In genomic region chr1:153981735-153982134, GRCh38 we compare ENCODE assay signal across 6 cellular contexts. TPM values are rescaled to one million over a fixed set of nuclear protein-coding genes. Genes with fewer than 3 reads are reported as not detected.
DNase-seq lines count a peak whose midpoint lies in the region; ATAC-seq and TF ChIP-seq lines count a peak whose summit lies in the region.
"Not testable (repeated sequence)": the region's sequence is repeated elsewhere in the genome, so short reads cannot be mapped to it uniquely, and the experiment has no call there.

No MANE protein-coding gene starts in this region.

- in situ Hi-C loops in Panc1 (cut with HindIII; ENCODE audit: low pct_unique_long_range_greater_than_20kb, low sequenced_read_pairs) = not testable (repeated sequence)
- in situ Hi-C loops in mammary epithelial cell (cut with MboI; ENCODE audit: low sequenced_read_pairs in 2 of 2) = loop anchor here (10.0 to 25.0 kb wide), 2 partner anchors 187 to 444 kb away; partner anchors contain the start of genes S100A3 (in 1 of the 2), S100A4 (in 1 of the 2), S100A5 (in 1 of the 2) and S100A6 (in 1 of the 2)

- not testable (repeated sequence) for H3K36me3 ChIP-seq in HCT116 (ENCODE audit: control insufficient read depth in 1 of 2, insufficient read depth in 2 of 2, low read length in 2 of 2); Panc1 (ENCODE audit: control insufficient read depth, insufficient read depth, low read length); mammary epithelial cell (ENCODE audit: insufficient read depth, low read length)
- H3K36me3 ChIP-seq in left lung = peaks cover 0 to 36% of the 10 kb centered on the region in 2 donors

- peaks cover 11% of the 10 kb centered on the region for H3K79me2 ChIP-seq in HCT116 (ENCODE audit: insufficient read depth, low read length)
- peaks cover 24% of the 10 kb centered on the region for H3K79me2 ChIP-seq in mammary epithelial cell (ENCODE audit: insufficient read depth, low read length)

- intact Hi-C loops in HCT116 (cut with micrococcal nuclease); Panc1 (cut with micrococcal nuclease; ENCODE audit: unreplicated experiment): not testable (repeated sequence)
- intact Hi-C loops in mammary epithelial cell (cut with micrococcal nuclease) = loop anchor here (10.0 kb wide), 1 partner anchor 627 kb away; the partner anchor contains the start of gene S100A9
- intact Hi-C loops in left lung (cut with DNase I) = loop anchor here in 1 of 2 donors (10.0 kb wide), 1 partner anchor 187 kb away; no protein-coding TSS in a partner anchor
- intact Hi-C loops in posterior vena cava (cut with DNase I) = loop anchor here (5.0 to 10.0 kb wide), 3 partner anchors 187 to 299 kb away; no protein-coding TSS in a partner anchor

- POLR2A ChIA-PET in HCT116 (lab: Charles Lee); Panc1 (lab: Charles Lee): not testable (repeated sequence)

- not testable (repeated sequence) for TF ChIP-seq CTCF in 22Rv1 (IDR thresholded peaks at IDR 0.05); HCT116 (IDR thresholded peaks at IDR 0.05 in 2 of 3, conservative IDR thresholded peaks at IDR 0.05 in 1 of 3; ENCODE audit: borderline replicate concordance in 1 of 3, insufficient read depth in 1 of 3, low read depth in 2 of 3, low read length in 2 of 3); Panc1 (IDR thresholded peaks at IDR 0.05); mammary epithelial cell (conservative IDR thresholded peaks at IDR 0.05 in 1 of 2, IDR thresholded peaks at IDR 0.05 in 1 of 2; ENCODE audit: extremely low read depth in 1 of 2, insufficient read depth in 1 of 2, low read depth in 1 of 2, low read length in 2 of 2); left lung (IDR thresholded peaks at IDR 0.05)

- TF ChIP-seq POLR2A in HCT116 (IDR thresholded peaks at IDR 0.05; ENCODE audit: borderline replicate concordance, extremely low read depth, insufficient read depth, insufficient read length) = not testable (repeated sequence)

- H3K9ac ChIP-seq in HCT116 (ENCODE audit: low read length); mammary epithelial cell (ENCODE audit: insufficient read depth, low read length): not testable (repeated sequence)

- RAD21 ChIA-PET in HCT116 (lab: Charles Lee; ENCODE audit: low non-redundant PET in 1 of 2, low total read pairs in 2 of 2, uncharacterized antibody in 2 of 2, unreplicated experiment in 2 of 2) = not testable (repeated sequence)

- BruUV-seq in HCT116 (replicated peaks; lab: Mats Ljungman, UMichigan) = TSS peak; percentile 67
- BruUV-seq in Panc1 (replicated peaks; lab: Mats Ljungman, UMichigan) = TSS peak; percentile 99
- TSS peak; percentile 92 for BruUV-seq in mammary epithelial cell (replicated peaks; lab: Mats Ljungman, UMichigan)

- WGBS in mammary epithelial cell (ENCODE audit: low coverage, missing lambda C conversion rate) = 100% methylated on average over 2 of the region's 2 CpGs

- not testable (repeated sequence) for H2AFZ ChIP-seq in HCT116 (ENCODE audit: low read depth, low read length, poor library complexity, severe bottlenecking); mammary epithelial cell (ENCODE audit: low read depth, low read length)

- H3K4me3 ChIP-seq in HCT116 (replicated peaks in 1 of 2; ENCODE audit: low read depth in 1 of 2, low read length in 2 of 2); Panc1 (ENCODE audit: low read depth in 2 of 2, low read length in 2 of 2); mammary epithelial cell (replicated peaks in 1 of 3; ENCODE audit: insufficient read depth in 1 of 3, low read depth in 2 of 3, low read length in 3 of 3); left lung: not testable (repeated sequence)

- not testable (repeated sequence) for H3K9me2 ChIP-seq in HCT116 (ENCODE audit: insufficient read depth)

- dilution Hi-C loops in mammary epithelial cell (cut with HindIII; ENCODE audit: low sequenced_read_pairs) = loop anchor here (5.0 kb wide), 1 partner anchor 49 kb away; no protein-coding TSS in a partner anchor

- H4K20me1 ChIP-seq in HCT116 (ENCODE audit: insufficient read depth); mammary epithelial cell (ENCODE audit: insufficient read depth, low read length): not testable (repeated sequence)

- H3K9me3 ChIP-seq in HCT116 (ENCODE audit: control insufficient read depth in 1 of 2, insufficient read depth in 1 of 2, low read depth in 1 of 2, low read length in 2 of 2); Panc1 (ENCODE audit: control insufficient read depth, insufficient read depth, low read depth, low read length); mammary epithelial cell (replicated peaks; ENCODE audit: insufficient read depth, low read length); left lung: not testable (repeated sequence)

- H3K27ac ChIP-seq in 22Rv1 (0 out of 2 replicates have a peak overlapping the region, but pooled peaks have one; percentile 2), left lung (peak overlapping the region; percentile 19 to 28)
- not testable (repeated sequence) for H3K27ac ChIP-seq in HCT116 (ENCODE audit: low read depth, low read length); Panc1 (ENCODE audit: low read length); mammary epithelial cell (ENCODE audit: insufficient read depth, low read depth, low read length)

- peaks cover 9 to 24% of the 10 kb centered on the region in 2 experiments for H3K4me1 ChIP-seq in HCT116 (ENCODE audit: control insufficient read depth in 1 of 2, insufficient read depth in 2 of 2, low read length in 2 of 2)
- peaks cover 16% of the 10 kb centered on the region for H3K4me1 ChIP-seq in Panc1 (ENCODE audit: control insufficient read depth, insufficient read depth, low read length)
- H3K4me1 ChIP-seq in mammary epithelial cell (ENCODE audit: insufficient read depth, low read length) = peaks cover 12% of the 10 kb centered on the region
- peaks cover 20 to 66% of the 10 kb centered on the region in 2 donors for H3K4me1 ChIP-seq in left lung

- not testable (repeated sequence) for ATAC-seq in HCT116, Panc1, left lung

- CTCF ChIA-PET in HCT116 (lab: Charles Lee); Panc1 (lab: Charles Lee); mammary epithelial cell (lab: Charles Lee; ENCODE audit: low non-redundant PET): not testable (repeated sequence)

- H3K27me3 ChIP-seq in HCT116 (ENCODE audit: insufficient read depth, low read length); Panc1 (ENCODE audit: control insufficient read depth, insufficient read depth, low read length); mammary epithelial cell (ENCODE audit: insufficient read depth, low read length); left lung: not testable (repeated sequence)

- TF ChIP-seq RAD21 in HCT116 (IDR thresholded peaks at IDR 0.05; ENCODE audit: low read depth) = not testable (repeated sequence)

- DNase-seq in HCT116 (ENCODE audit: low read depth, low spot score); Panc1 (ENCODE audit: low read depth, low spot score); mammary epithelial cell; left lung: not testable (repeated sequence)
- DNase-seq in posterior vena cava (ENCODE audit: low spot score) = peak; percentile 15

- not testable (repeated sequence) for H3K4me2 ChIP-seq in HCT116 (ENCODE audit: low read length); mammary epithelial cell (ENCODE audit: insufficient read depth, low read depth, low read length)

RNA-seq across cellular contexts. Expression of gene JTB, which starts 4.3 kb away (rescaled TPM):
- total RNA-seq in HCT116 (2021; ENCODE audit: unreplicated experiment) (123 TPM), Panc1 (2021; ENCODE audit: unreplicated experiment) (134 TPM), mammary epithelial cell (10 to 100 TPM; 58.7 to 60.5 TPM), left lung (100 to 1,000 TPM; 142 to 148 TPM), posterior vena cava (10 to 100 TPM; 77.5 to 78.2 TPM)
- polyA plus RNA-seq in HCT116 (2012) = 99.5 and 119 TPM in 2 replicates
- 132 TPM for polyA plus RNA-seq in Panc1 (2012; ENCODE audit: insufficient read length)
- 85.8 TPM for polyA plus RNA-seq in mammary epithelial cell
- polyA minus RNA-seq in mammary epithelial cell = 49.5 TPM

RNA-seq across cellular contexts. Expression of gene RAB13, which starts 4.4 kb away (rescaled TPM):
- total RNA-seq in HCT116 (2021; ENCODE audit: unreplicated experiment) (93.6 TPM), Panc1 (2021; ENCODE audit: unreplicated experiment) (70.6 TPM), mammary epithelial cell (10 to 100 TPM; 27.7 to 98.2 TPM), left lung (100 to 1,000 TPM; 122 to 124 TPM), posterior vena cava (100 to 1,000 TPM; 144 to 149 TPM)
- 86.0 and 107 TPM in 2 replicates for polyA plus RNA-seq in HCT116 (2012)
- 102 TPM for polyA plus RNA-seq in Panc1 (2012; ENCODE audit: insufficient read length)
- 53.8 TPM for polyA plus RNA-seq in mammary epithelial cell
- 15.2 TPM for polyA minus RNA-seq in mammary epithelial cell

RNA-seq across cellular contexts. Expression of gene RPS27, which starts 8.8 kb away (rescaled TPM):
- total RNA-seq in HCT116 (2021; ENCODE audit: unreplicated experiment) (1,905 TPM), Panc1 (2021; ENCODE audit: unreplicated experiment) (1,095 TPM), mammary epithelial cell (1,000 to 10,000 TPM; 1,002 to 1,257 TPM), left lung (1,000 to 10,000 TPM; 1,116 to 1,380 TPM), posterior vena cava (1,000 to 10,000 TPM; 1,661 to 1,802 TPM)
- 4,812 and 5,865 TPM in 2 replicates for polyA plus RNA-seq in HCT116 (2012)
- 1,178 TPM for polyA plus RNA-seq in Panc1 (2012; ENCODE audit: insufficient read length)
- 1,814 TPM for polyA plus RNA-seq in mammary epithelial cell
- polyA minus RNA-seq in mammary epithelial cell = 967 TPM

RNA-seq across cellular contexts. Expression of gene CREB3L4, which starts 14.0 kb away (rescaled TPM):
- total RNA-seq in HCT116 (2021; ENCODE audit: unreplicated experiment) (15.3 TPM), Panc1 (2021; ENCODE audit: unreplicated experiment) (12.3 TPM), mammary epithelial cell (1 to 10 TPM; 6.7 to 8.8 TPM), left lung (1 to 10 TPM; 9.3 to 10.0 TPM), posterior vena cava (1 to 10 TPM; 3.2 to 5.3 TPM)
- 17.8 and 19.1 TPM in 2 replicates for polyA plus RNA-seq in HCT116 (2012)
- 14.8 TPM for polyA plus RNA-seq in Panc1 (2012; ENCODE audit: insufficient read length)
- 11.0 TPM for polyA plus RNA-seq in mammary epithelial cell
- not detected for polyA minus RNA-seq in mammary epithelial cell

RNA-seq across cellular contexts. Expression of gene SLC39A1, which starts 18.4 kb away (rescaled TPM):
- total RNA-seq in HCT116 (2021; ENCODE audit: unreplicated experiment) (51.5 TPM), Panc1 (2021; ENCODE audit: unreplicated experiment) (158 TPM), mammary epithelial cell (10 to 100 TPM; 77.3 to 98.0 TPM), left lung (100 to 1,000 TPM; 111 to 185 TPM), posterior vena cava (10 to 100 TPM; 76.5 to 79.5 TPM)
- polyA plus RNA-seq in HCT116 (2012) = 52.2 and 57.3 TPM in 2 replicates
- 185 TPM for polyA plus RNA-seq in Panc1 (2012; ENCODE audit: insufficient read length)
- polyA plus RNA-seq in mammary epithelial cell = 84.2 TPM
- polyA minus RNA-seq in mammary epithelial cell = 38.3 TPM
